Comparison of ENCODE assay signal across 8 cellular contexts in the genomic region with DNA sequence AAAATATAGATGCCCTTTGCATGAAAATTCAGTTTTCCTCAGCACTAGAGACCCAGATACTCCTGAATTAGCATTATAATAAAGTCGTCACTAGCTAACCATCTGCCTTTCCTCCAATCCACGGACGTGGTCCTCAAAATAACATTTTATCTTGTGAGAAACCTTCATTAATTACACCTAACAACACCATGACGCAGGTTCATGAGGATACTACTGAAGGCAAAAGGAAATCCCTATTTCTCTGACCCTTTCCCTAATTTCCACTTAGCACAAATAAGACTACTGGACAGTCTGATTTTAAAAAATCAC. TPM values are rescaled to one million over a fixed set of nuclear protein-coding genes. Genes with fewer than 3 reads are reported as not detected.
DNase-seq lines count a peak whose midpoint lies in the region; ATAC-seq and TF ChIP-seq lines count a peak whose summit lies in the region.

No MANE protein-coding gene starts in this region.

- H3K27me3 Mint-ChIP-seq in dendritic cell treated with granulocyte-macrophage colony-stimulating factor and Interleukin-4, amounts not matched to agents 40 ng/mL and 50 ng/mL, for 4 days: no peaks in the 10 kb centered on the region
- no peaks in the 10 kb centered on the region for H3K27me3 Mint-ChIP-seq in natural killer cell (ENCODE audit: low read depth in 2 of 2)

- H2AFZ ChIP-seq in Karpas-422 (ENCODE audit: low read length): peak overlapping the region; percentile 77; the same call in 1 of the 2 replicates

- H3K4me3 Mint-ChIP-seq in dendritic cell treated with granulocyte-macrophage colony-stimulating factor and Interleukin-4, amounts not matched to agents 40 ng/mL and 50 ng/mL, for 4 days: peak overlapping the region; percentile 97
- peak overlapping the region; percentile 100 for H3K4me3 Mint-ChIP-seq in natural killer cell

- peaks cover 42% of the 10 kb centered on the region for H3K4me1 Mint-ChIP-seq in dendritic cell treated with granulocyte-macrophage colony-stimulating factor and Interleukin-4, amounts not matched to agents 40 ng/mL and 50 ng/mL, for 4 days (ENCODE audit: low read depth)
- peaks cover 49 to 53% of the 10 kb centered on the region in 2 donors for H3K4me1 Mint-ChIP-seq in natural killer cell

- intact Hi-C loops in dendritic cell treated with granulocyte-macrophage colony-stimulating factor and Interleukin-4, amounts not matched to agents 40 ng/mL and 50 ng/mL, for 4 days (cut with micrococcal nuclease): loop anchor here (10.0 kb wide), 1 partner anchor 92 kb away; no protein-coding TSS in a partner anchor
- intact Hi-C loops in natural killer cell (cut with micrococcal nuclease) (no loop called here), left colon (cut with DNase I, micrococcal nuclease) (no loop called here)

- H3K27me3 ChIP-seq in AG04450 (ENCODE audit: control insufficient read depth, insufficient read depth, low read length) (no peaks in the 10 kb centered on the region), Karpas-422 (ENCODE audit: low read length) (no peaks in the 10 kb centered on the region)

- peaks cover 51% of the 10 kb centered on the region for H3K4me1 ChIP-seq in Karpas-422 (ENCODE audit: low read length)

- peaks cover 32% of the 10 kb centered on the region for H4K20me1 ChIP-seq in Karpas-422 (ENCODE audit: insufficient read depth, low read depth, low read length)

- no peak for ATAC-seq in natural killer cell
- ATAC-seq in left colon: no peak

- POLR2A ChIA-PET in AG04450 (lab: Yijun Ruan, JAX): interaction anchor here (0.9 to 2.9 kb wide), 2 partner anchors 33 to 142 kb away, joined by 3 to 28 read pairs; partner anchors contain the start of genes CCNC and COQ3

- peak overlapping the region; percentile 90 for H3K4me2 ChIP-seq in Karpas-422 (ENCODE audit: low read depth, low read length, poor library complexity, severe bottlenecking)

- TF ChIP-seq CTCF in AG04450 (IDR thresholded peaks at IDR 0.05; ENCODE audit: low read depth, low read length) (no peak), natural killer cell (IDR thresholded peaks at IDR 0.05) (no peak)

- DNase-seq in AG04450 (ENCODE audit: low read depth, low spot score) (no peak), Karpas-422 (peak; percentile 56), natural killer cell (no peak), left colon (no peak), NCI-H187 treated with DMSO at 0.1 percent for 48 hours (lab: John Stamatoyannopoulos, UW) (no peak), OCI-M2 (lab: John Stamatoyannopoulos, UW; ENCODE audit: unreplicated experiment) (no peak)
- DNase-seq in stimulated activated CD4-positive, alpha-beta T cell treated with anti-CD3 and anti-CD28 coated beads, Interleukin-2, amount 100 ng/mL, for 48 hours: no peak

- H3K36me3 Mint-ChIP-seq in dendritic cell treated with granulocyte-macrophage colony-stimulating factor and Interleukin-4, amounts not matched to agents 40 ng/mL and 50 ng/mL, for 4 days (ENCODE audit: low read depth): peaks cover 62% of the 10 kb centered on the region
- H3K36me3 Mint-ChIP-seq in natural killer cell: peaks cover 7% of the 10 kb centered on the region

- H3K36me3 ChIP-seq in Karpas-422 (ENCODE audit: insufficient read depth, low read length): peaks cover 31% of the 10 kb centered on the region

- no peaks in the 10 kb centered on the region for H3K9me3 Mint-ChIP-seq in dendritic cell treated with granulocyte-macrophage colony-stimulating factor and Interleukin-4, amounts not matched to agents 40 ng/mL and 50 ng/mL, for 4 days
- H3K9me3 Mint-ChIP-seq in natural killer cell: no peaks in the 10 kb centered on the region

- no peaks in the 10 kb centered on the region for H3K9me2 ChIP-seq in Karpas-422 (replicated peaks; ENCODE audit: insufficient read depth, low read length)

- CTCF ChIA-PET in AG04450 (lab: Charles Lee): interaction anchor here (0.7 to 3.1 kb wide), 15 partner anchors 8 to 145 kb away, joined by 3 to 28 read pairs (median 4); no protein-coding TSS in a partner anchor

- no peaks in the 10 kb centered on the region for H3K9me3 ChIP-seq in AG04450 (ENCODE audit: control insufficient read depth, insufficient read depth, low read length)
- H3K9me3 ChIP-seq in Karpas-422 (ENCODE audit: low read length): no peaks in the 10 kb centered on the region

- H3K79me2 ChIP-seq in Karpas-422 (ENCODE audit: low read length): peaks cover 79% of the 10 kb centered on the region

- peak overlapping the region; percentile 97 for H3K27ac Mint-ChIP-seq in dendritic cell treated with granulocyte-macrophage colony-stimulating factor and Interleukin-4, amounts not matched to agents 40 ng/mL and 50 ng/mL, for 4 days
- H3K27ac Mint-ChIP-seq in natural killer cell: peak overlapping the region; percentile 96 to 99

- H3K4me3 ChIP-seq in AG04450 (ENCODE audit: low read depth, low read length) (peak overlapping the region; percentile 93), Karpas-422 (ENCODE audit: low read length) (peak overlapping the region; percentile 80)

- peak overlapping the region; percentile 87 for H3K9ac ChIP-seq in Karpas-422 (ENCODE audit: low read length)

- no peak overlapping the region for H3K27ac ChIP-seq in AG04450 (ENCODE audit: low read depth, low read length)
- peak overlapping the region; percentile 87 for H3K27ac ChIP-seq in Karpas-422 (ENCODE audit: low read length)

RNA-seq across cellular contexts. Expression of gene PNISR, which starts 1.3 kb away (rescaled TPM):
- 53.6 TPM in 2 replicates for polyA plus RNA-seq in AG04450 (2011; rRNA removed)
- 38.3 and 51.5 TPM in 2 replicates for polyA minus RNA-seq in AG04450 (2011; rRNA and poly(A)+ RNA removed)
- 147 and 288 TPM in 2 replicates for total RNA-seq in Karpas-422 (2014; rRNA removed; shearing (Covaris generic); ENCODE audit: low replicate concordance)
- 100 to 1,000 TPM; 289 to 320 (median 308) TPM for total RNA-seq in natural killer cell
- 10 to 100 TPM; 70.0 to 72.9 TPM for total RNA-seq in left colon

RNA-seq across cellular contexts. Expression of gene COQ3, which starts 32.4 kb away (rescaled TPM):
- 8.5 and 11.0 TPM in 2 replicates for polyA plus RNA-seq in AG04450 (2011; rRNA removed)
- 1.6 and 4.0 TPM in 2 replicates for polyA minus RNA-seq in AG04450 (2011; rRNA and poly(A)+ RNA removed)
- 13.1 and 14.4 TPM in 2 replicates for total RNA-seq in Karpas-422 (2014; rRNA removed; shearing (Covaris generic); ENCODE audit: low replicate concordance)
- 1 to 10 TPM; 2.5 to 3.7 (median 2.6) TPM for total RNA-seq in natural killer cell
- total RNA-seq in left colon: 10 to 100 TPM in 1 of 2 donors, 1 to 10 TPM in 1; 8.3 to 11.6 TPM
